24 cellular contexts compared by ENCODE assay signal in the genomic region with DNA sequence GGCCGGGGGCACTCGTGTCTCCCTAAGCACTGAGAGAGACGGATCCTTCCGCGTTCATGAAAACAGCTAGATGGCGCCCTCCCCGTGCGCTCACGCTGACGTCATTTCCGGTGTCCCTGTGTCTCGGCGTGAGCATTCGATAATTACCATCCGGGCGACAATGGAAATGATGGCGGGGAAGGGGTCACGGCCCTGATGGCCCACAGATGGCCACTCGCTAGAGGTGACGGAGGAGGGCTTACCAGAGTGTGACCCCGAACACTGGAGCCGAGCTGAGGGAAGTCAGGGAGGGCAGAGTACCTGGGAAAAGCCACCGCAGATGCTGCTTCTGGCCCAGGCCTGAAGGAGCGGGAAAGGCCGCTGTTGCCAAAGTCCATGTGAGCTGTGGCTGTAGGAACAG.
DNase-seq lines count a peak whose midpoint lies in the region; ATAC-seq, FAIRE-seq and TF ChIP-seq lines count a peak whose summit lies in the region.
"Had no signal": no experiment of that assay in that cellular context is flagged by ENCODE, and none has a peak within 500 bp of the region (broad histone marks: within the 10 kb centered on the region; RNA-seq: fewer than 3 reads in every experiment).

No MANE protein-coding gene starts in this region.

- H3K18ac ChIP-seq in H1 (ENCODE audit: extremely low read depth, low read length), result peak overlapping the region; percentile 24; the same call in 1 of the 2 replicates

- peak; percentile 48 for FAIRE-seq in H1 (lab: Jason Lieb, UNC)
- FAIRE-seq: GM12891, keratinocyte, RCC 7860 had no signal

- H3K4me1 ChIP-seq in H1 (replicated peaks in 1 of 4; ENCODE audit: control insufficient read depth in 3 of 4, insufficient read depth in 4 of 4, low read length in 3 of 4), result peaks cover 0 to 10% (median 4%) of the 10 kb centered on the region in 4 experiments; a peak in 4 of 7 replicates
- H3K4me1 ChIP-seq: lower lobe of right lung, stomach, tibial nerve had no signal

- H3K27me3 ChIP-seq in H1 (replicated peaks in 1 of 4; ENCODE audit: control insufficient read depth in 3 of 4, extremely low read depth in 1 of 4, insufficient read depth in 3 of 4, low read length in 3 of 4), result no peaks in the 10 kb centered on the region; a peak in 3 of 7 replicates
- H3K27me3 ChIP-seq: tibial nerve had no signal

- POLR2A ChIA-PET in HEK293T (lab: Yijun Ruan, JAX) (no interaction called here), H1 (lab: Charles Lee; ENCODE audit: partially characterized antibody) (no interaction called here)

- no peak overlapping the region for H3K56ac ChIP-seq in H1 (replicated peaks; ENCODE audit: insufficient read length, low read depth, low read length)

- no peak for ATAC-seq in sciatic nerve
- ATAC-seq in GM19452 (IDR thresholded peaks at IDR 0.05; ENCODE audit: unreplicated experiment), result no peak
- ATAC-seq: lower lobe of right lung, mucosa of descending colon had no signal

- H3K79me1 ChIP-seq in H1 (ENCODE audit: low read depth, low read length), result no peaks in the 10 kb centered on the region

- intact Hi-C loops in sciatic nerve (cut with DNase I), result no loop called here

- WGBS in H1 (ENCODE audit: extremely low coverage in 1 of 2, insufficient coverage in 1 of 2, insufficient read length in 1 of 2, insufficient replicate concordance in 2 of 2, low coverage in 1 of 2, low lambda C conversion rate in 2 of 2, missing lambda C conversion rate in 1 of 2), 2 experiments, result 77% methylated on average over 25 of the region's 25 CpGs; no CpG with 5 or more reads in 1 of the 2 experiments

- no peaks in the 10 kb centered on the region for H3K36me3 ChIP-seq in H1 (ENCODE audit: control insufficient read depth in 2 of 4, insufficient read depth in 4 of 4, low read length in 3 of 4)
- H3K36me3 ChIP-seq: lower lobe of right lung, stomach, tibial nerve had no signal

- no peaks in the 10 kb centered on the region for H3K23me2 ChIP-seq in H1 (ENCODE audit: low read depth, low read length)

- peak overlapping the region; percentile 72 for H3K4ac ChIP-seq in H1 (replicated peaks; ENCODE audit: insufficient read length, low read depth, low read length)

- H3K4me3 ChIP-seq in H1 (ENCODE audit: extremely low read depth in 1 of 4, insufficient read depth in 2 of 4, low read depth in 3 of 4, low read length in 4 of 4), result no peak overlapping the region
- H3K4me3 ChIP-seq: lower lobe of right lung, mucosa of descending colon, stomach, tibial nerve had no signal

- H3K9me3 Mint-ChIP-seq in endothelial cell (ENCODE audit: unreplicated experiment), result peaks cover 48% of the 10 kb centered on the region
- H3K9me3 Mint-ChIP-seq: activated B cell treated with CpG ODN at 0.5 μM for 24 hours; activated naive CD4-positive, alpha-beta T cell treated with anti-CD3 and anti-CD28 coated beads, Interleukin-2, amount 50 U/mL, for 24 hours; activated T-helper 1 cell treated with anti-CD3 and anti-CD28 coated beads, Interleukin-12 subunit alpha, Interleukin-12 subunit beta, Interleukin-2, Interleukin-4 antibody, amounts not matched to agents 30 ng/mL and 10 ng/mL and 1 ng/mL, durations not matched to agents 14 hours and 24 hours and 36 hours; nephron had no signal

- peak overlapping the region; percentile 56; the same call in 1 of the 2 replicates for H2BK5ac ChIP-seq in H1 (ENCODE audit: low read depth, low read length)

- H3K14ac ChIP-seq in H1 (ENCODE audit: insufficient read length), result no peak overlapping the region

- H2AFZ ChIP-seq in H1 (ENCODE audit: low read length), result no peak overlapping the region

- peaks cover 13% of the 10 kb centered on the region for H3K36me3 Mint-ChIP-seq in endothelial cell (ENCODE audit: low read depth, unreplicated experiment)
- H3K36me3 Mint-ChIP-seq: activated naive CD4-positive, alpha-beta T cell treated with anti-CD3 and anti-CD28 coated beads, Interleukin-2, amount 50 U/mL, for 24 hours had no signal

- peaks cover 0 to under 1% of the 10 kb centered on the region in 2 experiments; a peak in 1 of 4 replicates for H3K9me3 ChIP-seq in H1 (ENCODE audit: insufficient read depth in 2 of 2, low read depth in 1 of 2, low read length in 1 of 2)
- H3K9me3 ChIP-seq: lower lobe of right lung, mucosa of descending colon had no signal

- peak; percentile 61 to 83 (median 67) for TF ChIP-seq CTCF in H1 (IDR thresholded peaks at IDR 0.05; ENCODE audit: control extremely low read depth in 1 of 3, insufficient read depth in 1 of 3, low read depth in 1 of 3, low read length in 3 of 3)
- no peak for TF ChIP-seq CTCF in endothelial cell (IDR thresholded peaks at IDR 0.05; ENCODE audit: unreplicated experiment)

- no peaks in the 10 kb centered on the region for H3K4me1 Mint-ChIP-seq in endothelial cell (ENCODE audit: unreplicated experiment)
- H3K4me1 Mint-ChIP-seq: activated B cell treated with CpG ODN at 0.5 μM for 24 hours had no signal

- H3K23ac ChIP-seq in H1 (ENCODE audit: insufficient read length), result no peak overlapping the region

- TF ChIP-seq POLR2A in H1 (IDR thresholded peaks at IDR 0.05; ENCODE audit: control extremely low read depth in 1 of 2, low read depth in 2 of 2, low read length in 2 of 2), result no peak

- DNase-seq in NCI-H82 (lab: John Stamatoyannopoulos, UW) (peak; percentile 10), NCI-H82 treated with DMSO at 0.1 percent for 48 hours (lab: John Stamatoyannopoulos, UW; ENCODE audit: unreplicated experiment) (no peak), HEK293T (ENCODE audit: extremely low spot score) (peak; percentile 32), H1 (ENCODE audit: low read depth in 1 of 2, low spot score in 2 of 2) (peak in 1 of 2 experiments; percentile 70), sciatic nerve (ENCODE audit: low spot score) (peak; percentile 39), amniotic stem cell (lab: John Stamatoyannopoulos, UW) (no peak), endothelial cell (ENCODE audit: low spot score) (no peak)
- DNase-seq: activated B cell treated with CpG ODN at 0.5 μM for 24 hours, anterior cingulate cortex, DMS79 treated with DMSO at 0.1 percent for 48 hours, HCEC 1CT, hypothalamus, lower lobe of right lung, mucosa of descending colon, NCI-H510A, stomach had no signal

- TF ChIP-seq EP300 in H1 (IDR thresholded peaks at IDR 0.05; ENCODE audit: borderline replicate concordance in 1 of 2, low read depth in 2 of 2, low read length in 2 of 2), result no peak

- H4K8ac ChIP-seq in H1 (ENCODE audit: extremely low read depth, insufficient read depth, low read length), result no peak overlapping the region; the same call in 1 of the 2 replicates

- peaks cover 26% of the 10 kb centered on the region for H3K27me3 Mint-ChIP-seq in endothelial cell (ENCODE audit: unreplicated experiment)
- H3K27me3 Mint-ChIP-seq: activated B cell treated with CpG ODN at 0.5 μM for 24 hours; activated naive CD4-positive, alpha-beta T cell treated with anti-CD3 and anti-CD28 coated beads, Interleukin-2, amount 50 U/mL, for 24 hours had no signal

- no peak overlapping the region for H3K4me2 ChIP-seq in H1 (ENCODE audit: insufficient read depth in 1 of 2, low read depth in 2 of 2, low read length in 2 of 2)

- H2AK5ac ChIP-seq in H1 (ENCODE audit: low read depth, low read length), result no peak overlapping the region

- no peak overlapping the region for H4K5ac ChIP-seq in H1 (ENCODE audit: insufficient read length, low read depth, low read length)

- H4K91ac ChIP-seq in H1 (replicated peaks; ENCODE audit: insufficient read length, low read length), result peak overlapping the region; percentile 61

- H4K20me1 ChIP-seq in H1 (replicated peaks in 1 of 2; ENCODE audit: control insufficient read depth in 1 of 2, insufficient read depth in 2 of 2, low read length in 2 of 2), result no peaks in the 10 kb centered on the region

- H2BK20ac ChIP-seq in H1 (ENCODE audit: low read length), result no peak overlapping the region; the same call in 1 of the 2 replicates

- H3K9ac ChIP-seq in H1 (replicated peaks in 1 of 4; ENCODE audit: extremely low read depth in 1 of 4, low read depth in 3 of 4, low read length in 3 of 4), result no peak overlapping the region

- H3K4me3 Mint-ChIP-seq in endothelial cell (ENCODE audit: unreplicated experiment), result no peak overlapping the region
- H3K4me3 Mint-ChIP-seq: activated B cell treated with CpG ODN at 0.5 μM for 24 hours; activated naive CD4-positive, alpha-beta T cell treated with anti-CD3 and anti-CD28 coated beads, Interleukin-2, amount 50 U/mL, for 24 hours; activated T-helper 1 cell treated with anti-CD3 and anti-CD28 coated beads, Interleukin-12 subunit alpha, Interleukin-12 subunit beta, Interleukin-2, Interleukin-4 antibody, amounts not matched to agents 30 ng/mL and 10 ng/mL and 1 ng/mL, durations not matched to agents 14 hours and 24 hours and 36 hours; nephron had no signal

- H3K79me2 ChIP-seq in H1 (ENCODE audit: control insufficient read depth in 1 of 2, insufficient read depth in 2 of 2, low read length in 2 of 2), result no peaks in the 10 kb centered on the region

- no peak overlapping the region for H2BK12ac ChIP-seq in H1 (ENCODE audit: low read depth, low read length)

- CTCF ChIA-PET in HEK293T (lab: Yijun Ruan, JAX) (no interaction called here), H1 (lab: Charles Lee; ENCODE audit: partially characterized antibody) (interaction anchor here (0.6 to 2.2 kb wide), 35 partner anchors 9 to 436 kb away, joined by 3 to 12 read pairs (median 3); no protein-coding TSS in a partner anchor)

- no peak overlapping the region for H3K27ac ChIP-seq in H1 (ENCODE audit: low read depth, low read length)
- H3K27ac ChIP-seq: lower lobe of right lung, stomach, tibial nerve had no signal

- H2BK120ac ChIP-seq in H1 (replicated peaks; ENCODE audit: low read depth, low read length), result no peak overlapping the region

- peak overlapping the region; percentile 92; the same call in 1 of the 2 replicates for H2BK15ac ChIP-seq in H1 (ENCODE audit: low read length)

- peak; percentile 70 to 75 for TF ChIP-seq RAD21 in H1 (IDR thresholded peaks at IDR 0.05 in 1 of 2, conservative IDR thresholded peaks at IDR 0.05 in 1 of 2; ENCODE audit: low read depth in 2 of 2, low read length in 2 of 2)

- no peak overlapping the region for H3K27ac Mint-ChIP-seq in endothelial cell (ENCODE audit: unreplicated experiment)
- H3K27ac Mint-ChIP-seq: activated B cell treated with CpG ODN at 0.5 μM for 24 hours; activated naive CD4-positive, alpha-beta T cell treated with anti-CD3 and anti-CD28 coated beads, Interleukin-2, amount 50 U/mL, for 24 hours; activated T-helper 1 cell treated with anti-CD3 and anti-CD28 coated beads, Interleukin-12 subunit alpha, Interleukin-12 subunit beta, Interleukin-2, Interleukin-4 antibody, amounts not matched to agents 30 ng/mL and 10 ng/mL and 1 ng/mL, durations not matched to agents 14 hours and 24 hours and 36 hours; nephron had no signal

TF ChIP-seq in HEK293T, 16 proteins besides CTCF, POLR2A, EP300 and RAD21:
- TF ChIP-seq SP1 (IDR thresholded peaks at IDR 0.05), result no peak

TF ChIP-seq in H1, 55 proteins besides CTCF, POLR2A, EP300 and RAD21 (continues in another document):
- TF ChIP-seq RFX5 (IDR thresholded peaks at IDR 0.05; ENCODE audit: borderline replicate concordance, low read depth, low read length), result no peak
- TF ChIP-seq PHF8 (conservative IDR thresholded peaks at IDR 0.05; ENCODE audit: low read depth, low read length), result no peak
- no peak for TF ChIP-seq EZH2 (IDR thresholded peaks at IDR 0.05; ENCODE audit: low read depth, low read length, severe bottlenecking)
- TF ChIP-seq JUND (IDR thresholded peaks at IDR 0.05; ENCODE audit: low read length), result 0 out of 2 replicates have a peak, but pooled peaks have one; percentile 53
- TF ChIP-seq POLR2AphosphoS5 (IDR thresholded peaks at IDR 0.05; ENCODE audit: low read depth, low read length), result no peak

Comparison
In these comparisons a context has a peak if more than half of its experiments do, and no peak if none do; other contexts are left out.
1. DNase-seq: peak in NCI-H82 (single experiment), HEK293T (single experiment) and sciatic nerve (single experiment); none in NCI-H82 treated with DMSO at 0.1 percent for 48 hours (single experiment), amniotic stem cell (single experiment) and endothelial cell (single experiment).